Comparison of ENCODE assay signal across 34 cellular contexts in the genomic region with DNA sequence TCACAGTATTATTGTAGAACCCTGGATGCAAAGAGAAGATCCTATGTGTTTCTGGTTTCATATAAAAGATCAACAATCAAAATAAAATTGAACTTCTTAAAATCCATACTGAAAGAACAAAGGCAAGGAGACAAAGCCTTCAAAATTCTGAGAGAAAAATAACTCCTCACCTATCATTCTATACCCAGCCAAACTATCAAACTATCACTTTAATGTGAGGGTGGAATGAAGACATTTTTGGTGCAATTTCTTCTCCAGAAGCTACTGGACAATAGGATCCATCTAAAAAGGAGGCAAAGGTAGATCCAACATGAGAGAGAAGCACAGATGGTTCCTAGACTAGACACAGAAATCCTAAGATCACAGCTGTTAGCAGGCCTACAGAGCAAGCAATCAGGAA.
"Had no signal": no experiment of that assay in that cellular context is flagged by ENCODE, and none has a peak within 500 bp of the region (broad histone marks: within the 10 kb centered on the region; RNA-seq: fewer than 3 reads in every experiment).

No MANE protein-coding gene starts in this region.

- H3K27me3 ChIP-seq: adrenal gland, body of pancreas, brain microvascular endothelial cell, breast epithelium had no signal

- FAIRE-seq: astrocyte, TTC549 had no signal

- DNase-seq: activated B cell treated with CpG ODN at 0.5 μM for 24 hours; activated CD4-positive, alpha-beta memory T cell treated with anti-CD3 and anti-CD28 coated beads for 36 hours; activated CD4-positive, alpha-beta T cell treated with anti-CD3 and anti-CD28 coated beads for 4 hours; activated CD4-positive, alpha-beta T cell treated with anti-CD3 and anti-CD28 coated beads, Interleukin-2, amount 10 ng/mL, durations not matched to agents 24 days and 14 days; activated CD4-positive, alpha-beta T cell treated with anti-CD3 and anti-CD28 coated beads, Interleukin-2, amount 50 U/mL, for 1 hour; activated CD4-positive, alpha-beta T cell treated with anti-CD3 and anti-CD28 coated beads, Interleukin-2, amount 50 U/mL, for 4 hours; activated CD4-positive, CD25-positive, alpha-beta regulatory T cell treated with anti-CD3 and anti-CD28 coated beads, Interleukin-2, amount 50 U/mL, for 72 hours; activated CD8-positive, alpha-beta memory T cell treated with anti-CD3 and anti-CD28 coated beads, Interleukin-2, amount 50 U/mL, for 4 hours; activated CD8-positive, alpha-beta T cell treated with anti-CD3 and anti-CD28 coated beads for 36 hours; activated effector memory CD4-positive, alpha-beta T cell treated with anti-CD3 and anti-CD28 coated beads, Interleukin-2, amount 50 U/mL, for 16 hours; activated gamma-delta T cell treated with Interleukin-2 at 50 U/mL for 16 hours; activated naive CD4-positive, alpha-beta T cell; activated naive CD4-positive, alpha-beta T cell treated with anti-CD3 and anti-CD28 coated beads for 36 hours; activated naive CD4-positive, alpha-beta T cell treated with anti-CD3 and anti-CD28 coated beads, Interleukin-2, amount 50 U/mL, for 16 hours; activated naive CD8-positive, alpha-beta T cell treated with anti-CD3 and anti-CD28 coated beads for 36 hours; activated T-cell treated with anti-CD3 and anti-CD28 coated beads for 4 hours; activated T-cell treated with anti-CD3 and anti-CD28 coated beads, Interleukin-2, amount 50 U/mL, for 1 hour; activated T-cell treated with anti-CD3 and anti-CD28 coated beads, Interleukin-2, amount 50 U/mL, for 4 hours; activated T-cell treated with anti-CD3 and anti-CD28 coated beads, Interleukin-2, amount 50 U/mL, for 72 hours; adrenal gland; amniotic stem cell; aorta; body of pancreas; brain microvascular endothelial cell; central memory CD4-positive, alpha-beta T cell; T-helper 1 cell; T-helper 2 cell; T-helper 9 cell had no signal

- H3K4me1 ChIP-seq: adrenal gland, body of pancreas, breast epithelium had no signal

- H3K36me3 ChIP-seq: adrenal gland, brain microvascular endothelial cell, breast epithelium had no signal

- ATAC-seq: activated CD8-positive, alpha-beta T cell treated with anti-CD3 and anti-CD28 coated beads for 36 hours; activated naive CD4-positive, alpha-beta T cell treated with anti-CD3 and anti-CD28 coated beads, Interleukin-2, amount 50 U/mL, for 72 hours; activated T-cell treated with anti-CD3 and anti-CD28 coated beads, Interleukin-2, amount 50 U/mL, for 4 hours; activated T-cell treated with anti-CD3 and anti-CD28 coated beads, Interleukin-2, amount 50 U/mL, for 72 hours; activated T-helper 17 cell treated with anti-CD3 and anti-CD28 coated beads, Interleukin-2, amount 50 U/mL, for 72 hours; body of pancreas had no signal

- H3K4me3 ChIP-seq: adrenal gland, body of pancreas, breast epithelium had no signal

- H3K27ac ChIP-seq: adrenal gland, body of pancreas, brain microvascular endothelial cell, breast epithelium, VCaP had no signal
